In the genomic region with DNA sequence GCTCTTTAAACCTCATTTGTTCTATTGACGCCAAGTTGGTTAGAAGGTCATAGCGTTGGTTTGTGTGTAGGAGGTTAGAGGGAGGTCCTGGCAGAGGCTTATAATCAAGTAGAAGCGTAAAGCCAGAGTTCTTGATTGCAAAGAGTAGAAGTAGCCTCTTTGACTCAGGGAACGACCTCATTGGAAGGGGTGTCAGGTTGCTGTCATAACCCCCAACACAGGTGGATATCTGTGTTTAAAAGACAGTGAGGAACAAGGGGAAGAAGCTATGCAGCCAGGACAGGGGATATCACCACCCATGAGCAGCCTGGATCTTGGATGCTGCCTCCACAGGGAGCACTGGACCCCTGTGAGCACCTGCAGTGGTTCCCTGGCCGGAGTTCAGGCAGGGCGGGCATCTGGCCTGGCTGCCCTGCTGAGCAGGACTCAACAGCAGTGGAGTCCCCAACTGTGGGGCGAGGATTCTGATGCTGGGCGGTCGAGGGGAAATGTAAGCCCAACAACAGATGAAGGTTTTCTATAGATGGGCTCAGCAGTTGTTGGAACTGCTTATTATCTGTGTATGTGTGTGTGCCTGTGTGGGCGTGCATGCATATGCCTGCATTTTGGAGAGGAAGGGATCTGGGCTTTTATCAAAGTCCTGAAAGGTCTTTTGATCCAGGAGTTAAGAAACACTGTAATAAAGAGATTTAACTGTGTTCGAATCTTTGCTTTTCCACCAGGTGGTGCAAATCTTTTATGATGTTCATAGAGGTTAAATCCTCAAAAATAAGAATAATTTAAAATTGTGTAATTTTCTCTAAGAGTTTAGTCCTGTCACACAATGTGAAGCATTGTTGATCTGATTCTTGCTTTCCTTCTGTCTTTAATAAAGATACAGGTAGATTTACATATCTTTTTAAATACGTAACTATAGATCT, we compare ENCODE assay signal across 20 cellular contexts. TPM values are rescaled to one million over a fixed set of nuclear protein-coding genes. Genes with fewer than 3 reads are reported as not detected.
DNase-seq lines count a peak whose midpoint lies in the region; ATAC-seq and TF ChIP-seq lines count a peak whose summit lies in the region.
"Had no signal": no experiment of that assay in that cellular context is flagged by ENCODE, and none has a peak within 500 bp of the region (broad histone marks: within the 10 kb centered on the region; RNA-seq: fewer than 3 reads in every experiment).

No MANE protein-coding gene starts in this region.

- no peak overlapping the region for H3K4me3 ChIP-seq in HEK293 (ENCODE audit: low read depth, low read length)
- H3K4me3 ChIP-seq in mesenchymal stem cell (ENCODE audit: insufficient read depth in 1 of 2, low read depth in 1 of 2, low read length in 2 of 2), result peak overlapping the region in 1 of 2 experiments; percentile 7
- H3K4me3 ChIP-seq: body of pancreas, neural progenitor cell, sigmoid colon, uterus had no signal

- no peak overlapping the region for H3K14ac ChIP-seq in mesenchymal stem cell (ENCODE audit: low read length in 2 of 2)

- H3K27me3 Mint-ChIP-seq in activated B cell treated with CpG ODN at 0.5 μM for 24 hours, result no peaks in the 10 kb centered on the region
- H3K27me3 Mint-ChIP-seq in natural killer cell treated with Interleukin-12 subunit alpha and Interleukin-12 subunit beta and Interleukin-15 and Interleukin-18, amount 100 ng/mL, for 72 hours, result no peaks in the 10 kb centered on the region

- H3K4me3 Mint-ChIP-seq in activated B cell treated with CpG ODN at 0.5 μM for 24 hours, result no peak overlapping the region
- no peak overlapping the region for H3K4me3 Mint-ChIP-seq in natural killer cell treated with Interleukin-12 subunit alpha and Interleukin-12 subunit beta and Interleukin-15 and Interleukin-18, amount 100 ng/mL, for 72 hours

- H3K4ac ChIP-seq in mesenchymal stem cell (ENCODE audit: low read depth in 1 of 2, low read length in 2 of 2), result no peak overlapping the region

- H3K36me3 Mint-ChIP-seq in activated B cell treated with CpG ODN at 0.5 μM for 24 hours (ENCODE audit: low read depth), result peaks cover 5% of the 10 kb centered on the region
- no peaks in the 10 kb centered on the region for H3K36me3 Mint-ChIP-seq in natural killer cell treated with Interleukin-12 subunit alpha and Interleukin-12 subunit beta and Interleukin-15 and Interleukin-18, amount 100 ng/mL, for 72 hours

- H3K4me1 ChIP-seq in HEK293 (ENCODE audit: control insufficient read depth, insufficient read depth, low read length) (no peaks in the 10 kb centered on the region), mesenchymal stem cell (ENCODE audit: control insufficient read depth, insufficient read depth, low read depth, low read length) (peaks cover 8% of the 10 kb centered on the region)
- H3K4me1 ChIP-seq: Caco-2, uterus had no signal

- ATAC-seq in activated B cell treated with CpG ODN at 0.5 μM for 24 hours (ENCODE audit: low read depth), result no peak
- no peak for ATAC-seq in natural killer cell treated with Interleukin-12 subunit alpha and Interleukin-12 subunit beta and Interleukin-15 and Interleukin-18, amount 100 ng/mL, for 72 hours
- ATAC-seq: body of pancreas had no signal

- peak overlapping the region; percentile 73 for H3K27ac Mint-ChIP-seq in activated B cell treated with CpG ODN at 0.5 μM for 24 hours
- H3K27ac Mint-ChIP-seq in natural killer cell treated with Interleukin-12 subunit alpha and Interleukin-12 subunit beta and Interleukin-15 and Interleukin-18, amount 100 ng/mL, for 72 hours, result peak overlapping the region in 1 of 2 donors; percentile 3
- H3K27ac Mint-ChIP-seq: activated T-helper 2 cell treated with anti-CD3 and anti-CD28 coated beads, Interferon-gamma antibody, Interleukin-2, Interleukin-4, amounts not matched to agents 10 μg/mL and 5 μg/mL and 100 μg/mL, durations not matched to agents 14 hours and 24 hours and 36 hours; neural progenitor cell had no signal

- H2BK12ac ChIP-seq in mesenchymal stem cell (ENCODE audit: low read length in 2 of 2), result peak overlapping the region in 1 of 2 experiments; percentile 33

- peak overlapping the region; percentile 80 for H4K91ac ChIP-seq in mesenchymal stem cell (ENCODE audit: low read length)

- H3K4me2 ChIP-seq in mesenchymal stem cell (ENCODE audit: low read length, poor library complexity, severe bottlenecking), result no peak overlapping the region
- H3K4me2 ChIP-seq: neural progenitor cell had no signal

- H3K18ac ChIP-seq in mesenchymal stem cell (ENCODE audit: low read depth in 1 of 2, low read length in 2 of 2), result peak overlapping the region in 1 of 2 experiments; percentile 66

- intact Hi-C loops in activated B cell treated with CpG ODN at 0.5 μM for 24 hours (cut with micrococcal nuclease), result loop anchor here (2.0 kb wide), 2 partner anchors 15 to 35 kb away; no protein-coding TSS in a partner anchor

- H3K23ac ChIP-seq in mesenchymal stem cell (ENCODE audit: low read length in 2 of 2), result no peak overlapping the region

- H3K79me1 ChIP-seq in mesenchymal stem cell (replicated peaks; ENCODE audit: low read length, poor library complexity, severe bottlenecking), result peaks cover 17% of the 10 kb centered on the region

- H3K4me1 Mint-ChIP-seq in activated B cell treated with CpG ODN at 0.5 μM for 24 hours, result peaks cover 58% of the 10 kb centered on the region
- H3K4me1 Mint-ChIP-seq in natural killer cell treated with Interleukin-12 subunit alpha and Interleukin-12 subunit beta and Interleukin-15 and Interleukin-18, amount 100 ng/mL, for 72 hours (ENCODE audit: low read depth in 2 of 2), result peaks cover 28 to 31% of the 10 kb centered on the region in 2 donors

- H3K36me3 ChIP-seq in HEK293 (ENCODE audit: control insufficient read depth in 2 of 2, insufficient read depth in 1 of 2, low read length in 2 of 2), result no peaks in the 10 kb centered on the region
- H3K36me3 ChIP-seq in mesenchymal stem cell (ENCODE audit: control insufficient read depth in 1 of 2, insufficient read depth in 2 of 2, low read depth in 1 of 2, low read length in 2 of 2), result peaks cover 4 to 21% of the 10 kb centered on the region in 2 experiments
- H3K36me3 ChIP-seq: sigmoid colon, uterus had no signal

- no peak overlapping the region for H4K8ac ChIP-seq in mesenchymal stem cell (ENCODE audit: low read length)

- POLR2A ChIA-PET in HEK293 (lab: Yijun Ruan, JAX), result no interaction called here
- POLR2A ChIA-PET in activated B cell treated with CpG ODN at 0.5 μM for 24 hours (lab: Charles Lee), result interaction anchor here (0.7 to 2.7 kb wide), 2 partner anchors 27 to 69 kb away, joined by 4 to 10 read pairs; no protein-coding TSS in a partner anchor

- H3K27ac ChIP-seq in HEK293 (ENCODE audit: extremely low read depth, low read depth, low read length) (no peak overlapping the region), mesenchymal stem cell (ENCODE audit: low read length, poor library complexity, severe bottlenecking) (no peak overlapping the region)
- H3K27ac ChIP-seq: neural progenitor cell, sigmoid colon, uterus had no signal

- TF ChIP-seq CTCF in HEK293 (tag by site-specific recombination; IDR thresholded peaks at IDR 0.05), result no peak
- no peak for TF ChIP-seq CTCF in activated B cell treated with CpG ODN at 0.5 μM for 24 hours (IDR thresholded peaks at IDR 0.05)

- H2AFZ ChIP-seq in mesenchymal stem cell (ENCODE audit: low read depth, low read length), result no peak overlapping the region
- H2AFZ ChIP-seq: neural progenitor cell had no signal

- no peaks in the 10 kb centered on the region for H3K9me3 ChIP-seq in HEK293 (ENCODE audit: control insufficient read depth, insufficient read depth, low read depth, low read length)
- no peaks in the 10 kb centered on the region for H3K9me3 ChIP-seq in mesenchymal stem cell (ENCODE audit: control insufficient read depth, low read length)
- H3K9me3 ChIP-seq: body of pancreas, Caco-2, sigmoid colon, uterus had no signal

- H2AK5ac ChIP-seq in mesenchymal stem cell (ENCODE audit: low read length, severe bottlenecking), result peak overlapping the region; percentile 53

- DNase-seq in NCI-H146 (lab: John Stamatoyannopoulos, UW), result peak; percentile 7
- DNase-seq in NCI-H146 treated with DMSO at 0.1 percent for 48 hours (lab: John Stamatoyannopoulos, UW; ENCODE audit: unreplicated experiment), result no peak
- DNase-seq in activated B cell treated with CpG ODN at 0.5 μM for 24 hours, result no peak
- no peak for DNase-seq in mesenchymal stem cell
- DNase-seq in natural killer cell treated with Interleukin-12 subunit alpha and Interleukin-12 subunit beta and Interleukin-15 and Interleukin-18, amount 100 ng/mL, for 72 hours (ENCODE audit: low spot score), result no peak
- DNase-seq in cortex of kidney (lab: John Stamatoyannopoulos, UW), result no peak
- DNase-seq in ureter (ENCODE audit: low spot score), result no peak
- DNase-seq: 8988T; Caco-2; NCI-H1417; NCI-H526 treated with DMSO at 0.1 percent for 48 hours; sigmoid colon; stimulated activated CD4-positive, alpha-beta T cell treated with anti-CD3 and anti-CD28 coated beads, Interleukin-4, amount 100 ng/mL, for 24 hours; stimulated activated naive CD4-positive, alpha-beta T cell; T-helper 9 cell; uterus had no signal

- H3K9ac ChIP-seq in mesenchymal stem cell (ENCODE audit: low read length), result no peak overlapping the region
- H3K9ac ChIP-seq: neural progenitor cell had no signal

- no peak overlapping the region for H2BK120ac ChIP-seq in mesenchymal stem cell (ENCODE audit: low read depth, low read length)

- H3K9me3 Mint-ChIP-seq in activated B cell treated with CpG ODN at 0.5 μM for 24 hours, result no peaks in the 10 kb centered on the region
- no peaks in the 10 kb centered on the region for H3K9me3 Mint-ChIP-seq in natural killer cell treated with Interleukin-12 subunit alpha and Interleukin-12 subunit beta and Interleukin-15 and Interleukin-18, amount 100 ng/mL, for 72 hours
- H3K9me3 Mint-ChIP-seq: activated T-helper 2 cell treated with anti-CD3 and anti-CD28 coated beads, Interferon-gamma antibody, Interleukin-2, Interleukin-4, amounts not matched to agents 10 μg/mL and 5 μg/mL and 100 μg/mL, durations not matched to agents 14 hours and 24 hours and 36 hours had no signal

- no peak overlapping the region for H2BK15ac ChIP-seq in mesenchymal stem cell (ENCODE audit: low read depth, poor library complexity, severe bottlenecking)

- CTCF ChIA-PET in HEK293 (lab: Yijun Ruan, JAX), result interaction anchor here (1.0 to 1.6 kb wide), 4 partner anchors 194 to 455 kb away, joined by 3 to 4 read pairs (median 4); a partner anchor contains a TSS
- CTCF ChIA-PET in activated B cell treated with CpG ODN at 0.5 μM for 24 hours (lab: Charles Lee), result interaction anchor here (0.8 to 1.4 kb wide), 3 partner anchors 36 to 563 kb away, joined by 3 read pairs; no protein-coding TSS in a partner anchor

- no peak overlapping the region for H2BK5ac ChIP-seq in mesenchymal stem cell (ENCODE audit: low read depth, low read length, poor library complexity, severe bottlenecking)

- 97% methylated on average over 10 of the region's 12 CpGs for WGBS in mesenchymal stem cell

- no peaks in the 10 kb centered on the region for H3K27me3 ChIP-seq in mesenchymal stem cell (ENCODE audit: control insufficient read depth in 1 of 2, insufficient read depth in 1 of 2, low read length in 2 of 2)
- H3K27me3 ChIP-seq: body of pancreas, neural progenitor cell, sigmoid colon, uterus had no signal

RNA-seq across cellular contexts. Expression of a gene that starts 27.7 kb away (rescaled TPM):
- total RNA-seq in activated B cell treated with CpG ODN at 0.5 μM for 24 hours (90.3 and 91.0 TPM in 2 replicates), ureter (42.5 TPM)
- polyA plus RNA-seq in mesenchymal stem cell (2013, experiment 1 of 2), result 13.8 TPM
- 11.2 TPM for polyA plus RNA-seq in mesenchymal stem cell (2013, experiment 2 of 2)
- total RNA-seq in natural killer cell treated with Interleukin-12 subunit alpha and Interleukin-12 subunit beta and Interleukin-15 and Interleukin-18, amount 100 ng/mL, for 72 hours, result 10 to 100 TPM; 28.3 to 39.4 TPM
